2 cellular contexts compared by ENCODE assay signal in the genomic region with DNA sequence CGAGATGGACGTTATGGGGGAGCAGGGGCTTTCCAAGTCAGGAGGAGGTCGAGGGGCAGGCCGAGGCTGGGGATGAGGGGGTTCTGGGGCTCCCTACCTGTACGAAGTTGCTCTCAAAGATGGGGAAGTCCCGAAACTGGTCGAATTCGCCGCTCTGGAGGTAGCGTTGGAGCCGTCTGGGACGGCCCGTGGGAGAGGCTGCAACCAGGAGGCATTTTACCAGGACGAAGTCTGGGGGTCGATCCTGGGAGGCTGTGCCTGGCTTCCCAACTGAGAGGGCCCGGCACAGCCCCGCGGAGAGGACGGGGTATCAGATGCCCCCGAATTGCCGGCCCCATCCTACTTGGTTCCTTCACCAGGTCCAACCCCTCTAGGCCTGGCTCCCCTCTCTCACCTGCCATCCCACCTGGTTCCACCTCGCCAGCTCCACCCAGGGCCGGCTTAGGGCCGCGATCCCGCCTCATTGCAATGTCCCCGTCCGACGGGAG.
TF ChIP-seq lines count a peak whose summit lies in the region.

No MANE protein-coding gene starts in this region.

TF ChIP-seq in A549, 52 proteins besides CTCF, POLR2A, EP300 and RAD21:
- TF ChIP-seq ELK1 (IDR thresholded peaks at IDR 0.05; ENCODE audit: low read depth, low read length) (no peak), USF2 (IDR thresholded peaks at IDR 0.05) (no peak), JUNB (IDR thresholded peaks at IDR 0.05) (no peak), CHD2 (IDR thresholded peaks at IDR 0.05; ENCODE audit: low read length, partially characterized antibody) (no peak), MYC (IDR thresholded peaks at IDR 0.05; ENCODE audit: borderline replicate concordance, low read length) (no peak), CBX2 (IDR thresholded peaks at IDR 0.05; ENCODE audit: borderline replicate concordance, low read depth) (no peak), EHF (CRISPR knock-in tag; IDR thresholded peaks at IDR 0.05) (no peak), NFE2L2 (conservative IDR thresholded peaks at IDR 0.05; ENCODE audit: low read length) (no peak), SMC3 (IDR thresholded peaks at IDR 0.05) (no peak), BCL3 (IDR thresholded peaks at IDR 0.05) (no peak), POLR2AphosphoS2 (conservative IDR thresholded peaks at IDR 0.05; ENCODE audit: low read length) (no peak), ZNF302 (CRISPR knock-in tag; IDR thresholded peaks at IDR 0.05) (no peak), RCOR1 (IDR thresholded peaks at IDR 0.05; ENCODE audit: low read depth, low read length) (no peak), ESRRA (IDR thresholded peaks at IDR 0.05; ENCODE audit: borderline replicate concordance, low read length) (no peak), HOXB13 (CRISPR knock-in tag; IDR thresholded peaks at IDR 0.05; ENCODE audit: low read depth) (no peak), FOXS1 (CRISPR knock-in tag; IDR thresholded peaks at IDR 0.05) (no peak), PBX3 (IDR thresholded peaks at IDR 0.05) (no peak), NPAS2 (CRISPR knock-in tag; IDR thresholded peaks at IDR 0.05; ENCODE audit: borderline replicate concordance) (no peak)

TF ChIP-seq in K562, 482 proteins besides CTCF, POLR2A, EP300 and RAD21:
- TF ChIP-seq STAG1 (CRISPR knock-in tag; IDR thresholded peaks at IDR 0.05; ENCODE audit: borderline replicate concordance) (0 out of 2 replicates have a peak, but pooled peaks have one; percentile 4), ZBTB49 (CRISPR knock-in tag; IDR thresholded peaks at IDR 0.05; ENCODE audit: borderline replicate concordance) (no peak), NR3C1 (CRISPR knock-in tag; IDR thresholded peaks at IDR 0.05) (no peak)
